In the genomic region with DNA sequence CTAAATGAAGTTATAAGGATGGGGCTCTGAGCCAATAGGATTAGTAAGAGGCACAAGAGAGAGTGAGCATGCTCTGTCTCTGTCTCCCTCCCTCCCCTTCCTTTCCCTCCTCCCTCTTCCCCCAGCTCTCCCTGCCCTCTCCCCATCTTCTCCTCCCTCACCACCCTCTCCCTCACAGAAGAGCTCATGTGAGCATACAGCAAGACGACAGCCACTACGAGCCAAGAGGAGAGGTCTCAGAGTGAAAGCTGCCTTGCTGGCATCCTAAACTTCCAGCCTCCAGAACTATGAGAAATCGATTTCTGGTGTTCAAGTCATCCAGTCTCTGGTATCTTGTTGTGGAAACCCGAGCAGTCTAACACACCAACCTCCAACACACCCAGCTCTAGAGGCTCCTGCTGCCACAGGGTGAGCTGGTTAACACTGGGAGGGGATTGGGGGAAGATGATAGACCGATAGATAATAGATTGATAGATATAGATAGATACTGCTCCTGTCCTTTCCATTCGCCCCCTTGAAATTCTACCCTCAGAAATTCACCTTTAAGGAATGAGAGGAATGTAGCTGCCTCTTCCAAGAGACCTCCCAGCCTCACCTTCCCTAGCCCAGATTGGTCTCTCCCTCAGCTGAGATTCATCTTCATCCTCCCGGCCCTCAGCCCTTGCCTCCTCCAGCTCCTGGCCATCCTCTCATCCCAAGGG, we compare ENCODE assay signal across 13 cellular contexts. TPM values are rescaled to one million over a fixed set of nuclear protein-coding genes. Genes with fewer than 3 reads are reported as not detected.
DNase-seq lines count a peak whose midpoint lies in the region; ATAC-seq and TF ChIP-seq lines count a peak whose summit lies in the region.
"Had no signal": no experiment of that assay in that cellular context is flagged by ENCODE, and none has a peak within 500 bp of the region (broad histone marks: within the 10 kb centered on the region; RNA-seq: fewer than 3 reads in every experiment).

No MANE protein-coding gene starts in this region.

- H3K18ac ChIP-seq in mesendoderm (ENCODE audit: low read length), result no peak overlapping the region

- H3K36me3 Mint-ChIP-seq in MCF 10A (ENCODE audit: insufficient read depth, unreplicated experiment) (no peaks in the 10 kb centered on the region), chondrocyte (ENCODE audit: low read depth) (no peaks in the 10 kb centered on the region), type B pancreatic cell (no peaks in the 10 kb centered on the region)

- H3K79me2 ChIP-seq in mammary epithelial cell (ENCODE audit: insufficient read depth, low read length), result no peaks in the 10 kb centered on the region
- no peaks in the 10 kb centered on the region for H3K79me2 ChIP-seq in mesendoderm (ENCODE audit: control insufficient read depth, insufficient read depth, low read length)

- H3K36me3 ChIP-seq in mammary epithelial cell (ENCODE audit: insufficient read depth, low read length) (no peaks in the 10 kb centered on the region), mesendoderm (ENCODE audit: control insufficient read depth, insufficient read depth, low read length) (no peaks in the 10 kb centered on the region)
- H3K36me3 ChIP-seq: Peyer's patch, thyroid gland had no signal

- peak overlapping the region; percentile 18 for H3K56ac ChIP-seq in mesendoderm (ENCODE audit: low read length)

- BruUV-seq in mammary epithelial cell (replicated peaks; lab: Mats Ljungman, UMichigan) (no TSS peak), MCF 10A (replicated peaks; lab: Mats Ljungman, UMichigan) (no TSS peak)

- no peak for ATAC-seq in HG03469 (IDR thresholded peaks at IDR 0.05; ENCODE audit: unreplicated experiment)

- no peak overlapping the region for H2BK120ac ChIP-seq in mesendoderm (ENCODE audit: low read depth, low read length)

- dilution Hi-C loops in mammary epithelial cell (cut with HindIII; ENCODE audit: low sequenced_read_pairs), result loop anchor here (5.0 kb wide), 2 partner anchors 42 to 83 kb away; no protein-coding TSS in a partner anchor

- no peak overlapping the region for H4K5ac ChIP-seq in mesendoderm (ENCODE audit: low read length)

- in situ Hi-C loops in mammary epithelial cell (cut with MboI; ENCODE audit: low sequenced_read_pairs in 2 of 2), result no loop called here

- no peak overlapping the region for H3K27ac Mint-ChIP-seq in MCF 10A (ENCODE audit: low read depth, unreplicated experiment)
- H3K27ac Mint-ChIP-seq in chondrocyte (ENCODE audit: unreplicated experiment), result peak overlapping the region; percentile 92
- H3K27ac Mint-ChIP-seq in type B pancreatic cell, result peak overlapping the region; percentile 17
- H3K27ac Mint-ChIP-seq: T-helper 2 cell treated with Interferon-gamma antibody and Interleukin-4, amounts not matched to agents 5 μg/mL and 100 μg/mL, for 36 hours had no signal

- intact Hi-C loops in mammary epithelial cell (cut with micrococcal nuclease), result no loop called here
- intact Hi-C loops in MCF 10A (cut with micrococcal nuclease), result no loop called here

- H3K9ac ChIP-seq in mammary epithelial cell (ENCODE audit: insufficient read depth, low read length), result no peak overlapping the region
- H3K9ac ChIP-seq in mesendoderm (ENCODE audit: low read length), result no peak overlapping the region

- H3K9me3 Mint-ChIP-seq in MCF 10A (ENCODE audit: unreplicated experiment) (no peaks in the 10 kb centered on the region), chondrocyte (ENCODE audit: low read depth) (no peaks in the 10 kb centered on the region), type B pancreatic cell (peaks cover 4% of the 10 kb centered on the region)
- H3K9me3 Mint-ChIP-seq: T-helper 2 cell treated with Interferon-gamma antibody and Interleukin-4, amounts not matched to agents 5 μg/mL and 100 μg/mL, for 36 hours had no signal

- H4K20me1 ChIP-seq in mammary epithelial cell (ENCODE audit: insufficient read depth, low read length), result no peaks in the 10 kb centered on the region

- H3K27me3 ChIP-seq in mammary epithelial cell (ENCODE audit: insufficient read depth, low read length) (no peaks in the 10 kb centered on the region), mesendoderm (ENCODE audit: insufficient read depth, low read length, poor library complexity) (no peaks in the 10 kb centered on the region)
- H3K27me3 ChIP-seq: Peyer's patch, thyroid gland had no signal

- DNase-seq in mammary epithelial cell (no peak), MCF 10A (ENCODE audit: unreplicated experiment) (no peak), chondrocyte (ENCODE audit: low spot score) (no peak), mesendoderm (peak; percentile 66), type B pancreatic cell (ENCODE audit: extremely low spot score, unreplicated experiment) (no peak), putamen (ENCODE audit: low spot score) (no peak), SW480 (ENCODE audit: low spot score) (no peak)
- DNase-seq: activated T-cell treated with anti-CD3 and anti-CD28 coated beads, Interleukin-2, amount 50 U/mL, for 48 hours; GF-D8 had no signal

- H3K4me3 ChIP-seq in mammary epithelial cell (replicated peaks in 1 of 3; ENCODE audit: insufficient read depth in 1 of 3, low read depth in 2 of 3, low read length in 3 of 3) (no peak overlapping the region), mesendoderm (ENCODE audit: low read length) (no peak overlapping the region)
- H3K4me3 ChIP-seq: Peyer's patch, thyroid gland had no signal

- no peak for TF ChIP-seq CTCF in mammary epithelial cell (conservative IDR thresholded peaks at IDR 0.05 in 1 of 2, IDR thresholded peaks at IDR 0.05 in 1 of 2; ENCODE audit: extremely low read depth in 1 of 2, insufficient read depth in 1 of 2, low read depth in 1 of 2, low read length in 2 of 2)
- no peak for TF ChIP-seq CTCF in MCF 10A (IDR thresholded peaks at IDR 0.05; ENCODE audit: unreplicated experiment)
- no peak for TF ChIP-seq CTCF in chondrocyte (IDR thresholded peaks at IDR 0.05)
- no peak for TF ChIP-seq CTCF in type B pancreatic cell (conservative IDR thresholded peaks at IDR 0.05)

- H3K4me1 ChIP-seq in mammary epithelial cell (ENCODE audit: insufficient read depth, low read length), result peaks cover 17% of the 10 kb centered on the region
- peaks cover 7% of the 10 kb centered on the region for H3K4me1 ChIP-seq in mesendoderm (ENCODE audit: control insufficient read depth, low read depth, low read length)

- no peaks in the 10 kb centered on the region for H3K79me1 ChIP-seq in mesendoderm (ENCODE audit: low read length)

- POLR2A ChIA-PET in MCF 10A (lab: Yijun Ruan, JAX), result no interaction called here

- H3K27me3 Mint-ChIP-seq in MCF 10A (ENCODE audit: insufficient read depth, unreplicated experiment), result peaks cover 11% of the 10 kb centered on the region
- no peaks in the 10 kb centered on the region for H3K27me3 Mint-ChIP-seq in chondrocyte (ENCODE audit: low read depth)
- H3K27me3 Mint-ChIP-seq in type B pancreatic cell, result no peaks in the 10 kb centered on the region

- no peak overlapping the region for H4K8ac ChIP-seq in mesendoderm (ENCODE audit: low read depth, low read length)

- no peak overlapping the region for H2AK5ac ChIP-seq in mesendoderm (ENCODE audit: low read length)

- peaks cover 12% of the 10 kb centered on the region for H3K4me1 Mint-ChIP-seq in MCF 10A (ENCODE audit: insufficient read depth, unreplicated experiment)
- H3K4me1 Mint-ChIP-seq in chondrocyte (ENCODE audit: low read depth), result peaks cover 44% of the 10 kb centered on the region
- H3K4me1 Mint-ChIP-seq in type B pancreatic cell (ENCODE audit: unreplicated experiment), result peaks cover 20% of the 10 kb centered on the region

- peak overlapping the region; percentile 6 for H3K27ac ChIP-seq in mammary epithelial cell (ENCODE audit: insufficient read depth, low read depth, low read length)
- no peak overlapping the region for H3K27ac ChIP-seq in mesendoderm (ENCODE audit: low read depth, low read length)
- H3K27ac ChIP-seq: Peyer's patch had no signal

- no peak overlapping the region for H3K4ac ChIP-seq in mesendoderm (ENCODE audit: low read depth, low read length)

- H2BK15ac ChIP-seq in mesendoderm (replicated peaks; ENCODE audit: low read depth), result no peak overlapping the region

- no peaks in the 10 kb centered on the region for H3K9me3 ChIP-seq in mammary epithelial cell (replicated peaks; ENCODE audit: insufficient read depth, low read length)
- H3K9me3 ChIP-seq: Peyer's patch, thyroid gland had no signal

- peak overlapping the region; percentile 62 for H2AFZ ChIP-seq in mammary epithelial cell (ENCODE audit: low read depth, low read length)

- peak overlapping the region; percentile 70 for H3K4me2 ChIP-seq in mammary epithelial cell (ENCODE audit: insufficient read depth, low read depth, low read length)
- no peak overlapping the region for H3K4me2 ChIP-seq in mesendoderm (ENCODE audit: low read length)

- no peak overlapping the region for H2BK5ac ChIP-seq in mesendoderm (ENCODE audit: low read length)

- H3K4me3 Mint-ChIP-seq in MCF 10A (ENCODE audit: unreplicated experiment) (no peak overlapping the region), chondrocyte (ENCODE audit: unreplicated experiment) (peak overlapping the region; percentile 50), type B pancreatic cell (no peak overlapping the region)
- H3K4me3 Mint-ChIP-seq: T-helper 2 cell treated with Interferon-gamma antibody and Interleukin-4, amounts not matched to agents 5 μg/mL and 100 μg/mL, for 36 hours had no signal

- CTCF ChIA-PET in mammary epithelial cell (lab: Charles Lee; ENCODE audit: low non-redundant PET), result no interaction called here
- CTCF ChIA-PET in MCF 10A (lab: Yijun Ruan, JAX), result interaction anchor here (1.1 kb wide), 1 partner anchor 65 kb away, joined by 3 read pairs; no protein-coding TSS in a partner anchor

- H3K23ac ChIP-seq in mesendoderm (ENCODE audit: low read length), result no peak overlapping the region

- WGBS in mammary epithelial cell (ENCODE audit: low coverage, missing lambda C conversion rate), result 25% methylated on average over 7 of the region's 7 CpGs
- WGBS in mesendoderm (ENCODE audit: extremely low coverage, insufficient coverage, low lambda C conversion rate), result no CpG with 5 or more reads among the region's 7 CpGs

RNA-seq across cellular contexts. Expression of a gene that starts 25.8 kb away (rescaled TPM):
- total RNA-seq in mammary epithelial cell (1,000 to 10,000 TPM in 1 of 2 donors, 100 to 1,000 TPM in 1; 841 to 1,322 TPM), MCF 10A (2022) (239 and 312 TPM in 2 replicates), chondrocyte (808 to 1,105 TPM (median 1,102 TPM) in 3 replicates), type B pancreatic cell (ENCODE audit: low replicate concordance) (128 and 176 TPM in 2 replicates)
- 813 TPM for polyA plus RNA-seq in mammary epithelial cell
- 1,325 TPM for polyA minus RNA-seq in mammary epithelial cell
- polyA plus RNA-seq in mesendoderm (2013, experiment 1 of 2), result 242 TPM
- 251 TPM for polyA plus RNA-seq in mesendoderm (2013, experiment 2 of 2)
